11 cellular contexts compared by ENCODE assay signal in genomic region chr7:142748410-142748809, GRCh38. TPM values are rescaled to one million over a fixed set of nuclear protein-coding genes. Genes with fewer than 3 reads are reported as not detected.
DNase-seq lines count a peak whose midpoint lies in the region; ATAC-seq and TF ChIP-seq lines count a peak whose summit lies in the region.
"Not testable (repeated sequence)": the region's sequence is repeated elsewhere in the genome, so short reads cannot be mapped to it uniquely, and the experiment has no call there.
"Had no signal": no experiment of that assay in that cellular context is flagged by ENCODE, and none has a peak within 500 bp of the region (broad histone marks: within the 10 kb centered on the region; RNA-seq: fewer than 3 reads in every experiment).

No MANE protein-coding gene starts in this region.

- not testable (repeated sequence) for TF ChIP-seq CTCF in Calu3 (IDR thresholded peaks at IDR 0.05; ENCODE audit: unreplicated experiment); PC-9 (conservative IDR thresholded peaks at IDR 0.05); body of pancreas (IDR thresholded peaks at IDR 0.05); progenitor cell of endocrine pancreas (IDR thresholded peaks at IDR 0.05; ENCODE audit: unreplicated experiment); gastrocnemius medialis (IDR thresholded peaks at IDR 0.05 in 4 of 5, conservative IDR thresholded peaks at IDR 0.05 in 1 of 5)

- DNase-seq in Calu3; PC-9; body of pancreas; progenitor cell of endocrine pancreas (ENCODE audit: low spot score, unreplicated experiment); gastrocnemius medialis: not testable (repeated sequence)

- H3K9me3 Mint-ChIP-seq in Calu3 (ENCODE audit: low read depth, unreplicated experiment); progenitor cell of endocrine pancreas (ENCODE audit: low read depth): not testable (repeated sequence)

- H3K4me1 ChIP-seq in PC-9 (replicated peaks; ENCODE audit: insufficient read depth) (peaks cover 27% of the 10 kb centered on the region), body of pancreas (peaks cover 52% of the 10 kb centered on the region), gastrocnemius medialis (peaks cover 0 to 19% of the 10 kb centered on the region in 2 donors)

- POLR2A ChIA-PET in PC-9 (lab: Charles Lee; ENCODE audit: unreplicated experiment), result interaction anchor here (0.5 kb wide), 1 partner anchor 240 kb away, joined by 3 read pairs; no protein-coding TSS in a partner anchor

- not testable (repeated sequence) for H3K36me3 ChIP-seq in PC-9 (ENCODE audit: low read depth); body of pancreas (replicated peaks in 1 of 2; ENCODE audit: insufficient read depth in 1 of 2, low read depth in 2 of 2); gastrocnemius medialis

- intact Hi-C loops in Calu3 (cut with micrococcal nuclease; ENCODE audit: unreplicated experiment); PC-9 (cut with micrococcal nuclease; ENCODE audit: unreplicated experiment); body of pancreas (cut with DNase I); gastrocnemius medialis (cut with DNase I; ENCODE audit: low total_unique reads): not testable (repeated sequence)

- H3K27ac ChIP-seq in PC-9 (0 out of 2 replicates have a peak overlapping the region, but pooled peaks have one; percentile 16), body of pancreas (peak overlapping the region; percentile 87 to 97 (median 92)), gastrocnemius medialis (peak overlapping the region in 1 of 4 donors; percentile 29)

- not testable (repeated sequence) for ATAC-seq in body of pancreas
- ATAC-seq in gastrocnemius medialis, result peak; percentile 51 to 74

- not testable (repeated sequence) for H3K36me3 Mint-ChIP-seq in Calu3 (ENCODE audit: insufficient read depth, unreplicated experiment); progenitor cell of endocrine pancreas (ENCODE audit: insufficient read depth)

- in situ Hi-C loops in gastrocnemius medialis (cut with MboI; ENCODE audit: low sequenced_read_pairs in 4 of 4), result not testable (repeated sequence)

- H2AFZ ChIP-seq in PC-9, result not testable (repeated sequence)

- H3K4me1 Mint-ChIP-seq in Calu3 (ENCODE audit: low read depth, unreplicated experiment) (peaks cover 22% of the 10 kb centered on the region), progenitor cell of endocrine pancreas (ENCODE audit: low read depth) (peaks cover 10% of the 10 kb centered on the region)

- H3K79me2 ChIP-seq in PC-9 (ENCODE audit: low read depth), result not testable (repeated sequence)

- WGBS in body of pancreas, 2 donors, result 55 to 71% methylated on average over 2 of the region's 2 CpGs

- H3F3A ChIP-seq in PC-9 (ENCODE audit: insufficient read depth, low read depth), result not testable (repeated sequence)

- not testable (repeated sequence) for H4K20me1 ChIP-seq in PC-9 (ENCODE audit: insufficient read depth)

- H3K27ac Mint-ChIP-seq in Calu3 (ENCODE audit: unreplicated experiment) (peak overlapping the region; percentile 37), progenitor cell of endocrine pancreas (peak overlapping the region; percentile 5)

- not testable (repeated sequence) for H3K4me2 ChIP-seq in PC-9

- TF ChIP-seq POLR2A in body of pancreas (IDR thresholded peaks at IDR 0.05); gastrocnemius medialis (IDR thresholded peaks at IDR 0.05): not testable (repeated sequence)

- CTCF ChIA-PET in Calu3 (lab: Charles Lee), result interaction anchor here (0.8 to 2.1 kb wide), 3 partner anchors 11 to 15 kb away, joined by 3 to 5 read pairs (median 4); no protein-coding TSS in a partner anchor
- CTCF ChIA-PET in PC-9 (lab: Charles Lee), result not testable (repeated sequence)

- peaks cover 56% of the 10 kb centered on the region for H3K27me3 Mint-ChIP-seq in Calu3 (ENCODE audit: unreplicated experiment)
- H3K27me3 Mint-ChIP-seq in progenitor cell of endocrine pancreas, result not testable (repeated sequence)

- not testable (repeated sequence) for H3K9me2 ChIP-seq in PC-9 (ENCODE audit: insufficient read depth)

- H3K4me3 Mint-ChIP-seq in Calu3 (ENCODE audit: low read depth, unreplicated experiment); progenitor cell of endocrine pancreas (ENCODE audit: low read depth): not testable (repeated sequence)

- not testable (repeated sequence) for BruUV-seq in Calu3 (replicated peaks; lab: Mats Ljungman, UMichigan); PC-9 (replicated peaks; lab: Mats Ljungman, UMichigan)

- H3K4me3 ChIP-seq in PC-9, body of pancreas, gastrocnemius medialis: not testable (repeated sequence)

- not testable (repeated sequence) for H3K9me3 ChIP-seq in PC-9 (ENCODE audit: insufficient read depth, low read depth); body of pancreas; gastrocnemius medialis

- H3K27me3 ChIP-seq in PC-9 (ENCODE audit: insufficient read depth, low read depth); body of pancreas; gastrocnemius medialis: not testable (repeated sequence)

RNA-seq across cellular contexts. Expression of gene PRSS1, which starts 0.9 kb away (rescaled TPM):
- total RNA-seq in Calu3 (2022) (12.4 and 16.8 TPM in 2 replicates), PC-9 (2021) (0.94 TPM in 1 of 2 replicates, not detected in the other), body of pancreas (over 10,000 TPM; 29,602 to 44,177 TPM), progenitor cell of endocrine pancreas (26.9 and 32.1 TPM in 2 replicates), gastrocnemius medialis (not detected)
- total RNA-seq: A673; CD4-positive, CD25-positive, alpha-beta regulatory T cell; CD8-positive, alpha-beta memory T cell; Daoy; G401 had no signal

RNA-seq across cellular contexts. Expression of gene PRSS2, which starts 22.4 kb away (rescaled TPM):
- total RNA-seq in Calu3 (2022) (0.64 TPM in 1 of 2 replicates, not detected in the other), PC-9 (2021) (not detected in 2 replicates), body of pancreas (over 10,000 TPM; 15,993 to 74,693 TPM), progenitor cell of endocrine pancreas (3.9 and 5.3 TPM in 2 replicates), gastrocnemius medialis (not detected)
- total RNA-seq: A673; CD4-positive, alpha-beta memory T cell; CD8-positive, alpha-beta memory T cell; Daoy; G401 had no signal

Comparison
In these comparisons a context has a peak if more than half of its experiments do, and no peak if none do; other contexts are left out.
1. RNA of gene PRSS1, which starts 0.9 kb away (total RNA-seq): 29,602 to 44,177 TPM in body of pancreas; 26.9 to 32.1 TPM in progenitor cell of endocrine pancreas, 12.4 to 16.8 TPM in Calu3, 0.94 TPM in PC-9 and not detected in gastrocnemius medialis; every median in the first group is over 100 times any median in the second.
2. RNA of gene PRSS2, which starts 22.4 kb away (total RNA-seq): 15,993 to 74,693 TPM in body of pancreas; 3.9 to 5.3 TPM in progenitor cell of endocrine pancreas, 0.64 TPM in Calu3, not detected in PC-9 and not detected in gastrocnemius medialis; every median in the first group is over 1,000 times any median in the second.